Comparison of ENCODE assay signal across 8 cellular contexts in genomic region chr16:14309001-14309886, GRCh38.
DNase-seq lines count a peak whose midpoint lies in the region; ATAC-seq and TF ChIP-seq lines count a peak whose summit lies in the region.

No MANE protein-coding gene starts in this region.

- H3K9me3 Mint-ChIP-seq in activated CD4-positive, alpha-beta T cell treated with anti-CD3 and anti-CD28 coated beads for 36 hours (ENCODE audit: low read depth): no peaks in the 10 kb centered on the region
- no peaks in the 10 kb centered on the region for H3K9me3 Mint-ChIP-seq in stimulated activated naive CD8-positive, alpha-beta T cell treated with anti-CD3 and anti-CD28 coated beads, Interleukin-15, Interleukin-2, amounts not matched to agents 100 ng/mL and 50 ng/mL, for 24 hours
- H3K9me3 Mint-ChIP-seq in mesothelial cell of epicardium: no peaks in the 10 kb centered on the region

- peaks cover 3% of the 10 kb centered on the region for H3K27me3 Mint-ChIP-seq in activated CD4-positive, alpha-beta T cell treated with anti-CD3 and anti-CD28 coated beads for 36 hours
- peaks cover 6% of the 10 kb centered on the region for H3K27me3 Mint-ChIP-seq in stimulated activated naive CD8-positive, alpha-beta T cell treated with anti-CD3 and anti-CD28 coated beads, Interleukin-15, Interleukin-2, amounts not matched to agents 100 ng/mL and 50 ng/mL, for 24 hours
- H3K27me3 Mint-ChIP-seq in mesothelial cell of epicardium (ENCODE audit: low read depth): peaks cover 64% of the 10 kb centered on the region

- DNase-seq in activated CD4-positive, alpha-beta T cell treated with anti-CD3 and anti-CD28 coated beads for 36 hours: peak; percentile 64
- DNase-seq in activated CD4-positive, alpha-beta T cell treated with anti-CD3 and anti-CD28 coated beads for 1 hour: no peak
- no peak for DNase-seq in SK-N-MC (ENCODE audit: low read depth, low spot score)
- peak; percentile 23 to 31 for DNase-seq in fibroblast of lung (ENCODE audit: low read depth in 2 of 2)
- DNase-seq in mesothelial cell of epicardium (ENCODE audit: low spot score in 2 of 2, unreplicated experiment in 2 of 2): no peak

- peaks cover 90% of the 10 kb centered on the region for H3K79me2 ChIP-seq in fibroblast of lung (ENCODE audit: control insufficient read depth, insufficient read depth, low read length)

- CTCF ChIA-PET in activated CD4-positive, alpha-beta T cell treated with anti-CD3 and anti-CD28 coated beads for 36 hours (lab: Charles Lee): interaction anchor here (0.6 to 1.8 kb wide), 7 partner anchors 8 to 384 kb away, joined by 3 to 5 read pairs (median 3); no protein-coding TSS in a partner anchor

- H3K4me1 Mint-ChIP-seq in activated CD4-positive, alpha-beta T cell treated with anti-CD3 and anti-CD28 coated beads for 36 hours: peaks cover 37% of the 10 kb centered on the region
- H3K4me1 Mint-ChIP-seq in stimulated activated naive CD8-positive, alpha-beta T cell treated with anti-CD3 and anti-CD28 coated beads, Interleukin-15, Interleukin-2, amounts not matched to agents 100 ng/mL and 50 ng/mL, for 24 hours (ENCODE audit: low read depth): peaks cover 35% of the 10 kb centered on the region
- peaks cover 20% of the 10 kb centered on the region for H3K4me1 Mint-ChIP-seq in mesothelial cell of epicardium

- peak overlapping the region; percentile 50 for H3K4me3 Mint-ChIP-seq in activated CD4-positive, alpha-beta T cell treated with anti-CD3 and anti-CD28 coated beads for 36 hours
- H3K4me3 Mint-ChIP-seq in stimulated activated naive CD8-positive, alpha-beta T cell treated with anti-CD3 and anti-CD28 coated beads, Interleukin-15, Interleukin-2, amounts not matched to agents 100 ng/mL and 50 ng/mL, for 24 hours: peak overlapping the region; percentile 56
- no peak overlapping the region for H3K4me3 Mint-ChIP-seq in mesothelial cell of epicardium

- H3K36me3 ChIP-seq in SK-N-MC (ENCODE audit: insufficient read depth, low read length) (no peaks in the 10 kb centered on the region), fibroblast of lung (ENCODE audit: control insufficient read depth, insufficient read depth, low read length) (no peaks in the 10 kb centered on the region)

- peak overlapping the region; percentile 75 for H3K27ac Mint-ChIP-seq in activated CD4-positive, alpha-beta T cell treated with anti-CD3 and anti-CD28 coated beads for 36 hours
- peak overlapping the region; percentile 76 for H3K27ac Mint-ChIP-seq in stimulated activated naive CD8-positive, alpha-beta T cell treated with anti-CD3 and anti-CD28 coated beads, Interleukin-15, Interleukin-2, amounts not matched to agents 100 ng/mL and 50 ng/mL, for 24 hours
- H3K27ac Mint-ChIP-seq in mesothelial cell of epicardium: no peak overlapping the region

- no peaks in the 10 kb centered on the region for H3K9me3 ChIP-seq in SK-N-MC (ENCODE audit: low read depth, low read length)
- no peaks in the 10 kb centered on the region for H3K9me3 ChIP-seq in fibroblast of lung (ENCODE audit: control insufficient read depth, insufficient read depth, low read depth, low read length)

- peak overlapping the region; percentile 63 for H3K9ac ChIP-seq in SK-N-MC (ENCODE audit: insufficient read length)
- no peak overlapping the region for H3K9ac ChIP-seq in fibroblast of lung (ENCODE audit: insufficient read depth, low read length)

- H3K27me3 ChIP-seq in fibroblast of lung (ENCODE audit: control insufficient read depth, insufficient read depth, low read length): no peaks in the 10 kb centered on the region

- H3K4me1 ChIP-seq in fibroblast of lung (ENCODE audit: control insufficient read depth, extremely low read depth, insufficient read depth, low read length): peaks cover 26% of the 10 kb centered on the region

- H2AFZ ChIP-seq in fibroblast of lung (ENCODE audit: low read length): no peak overlapping the region

- peak; percentile 7 to 10 for TF ChIP-seq CTCF in fibroblast of lung (conservative IDR thresholded peaks at IDR 0.05 in 1 of 2, IDR thresholded peaks at IDR 0.05 in 1 of 2; ENCODE audit: low read depth in 1 of 2, low read length in 2 of 2)
- TF ChIP-seq CTCF in mesothelial cell of epicardium (IDR thresholded peaks at IDR 0.05; ENCODE audit: unreplicated experiment): no peak

- peak; percentile 78 for ATAC-seq in activated CD4-positive, alpha-beta T cell treated with anti-CD3 and anti-CD28 coated beads for 36 hours
- ATAC-seq in HG02763 (IDR thresholded peaks at IDR 0.05; ENCODE audit: unreplicated experiment) (no peak), GM18867 (IDR thresholded peaks at IDR 0.05; ENCODE audit: unreplicated experiment) (no peak)

- H3K4me2 ChIP-seq in fibroblast of lung (ENCODE audit: extremely low read depth, insufficient read depth, low read length): peak overlapping the region; percentile 68

- peak overlapping the region; percentile 78 for H3K4me3 ChIP-seq in SK-N-MC
- peak overlapping the region in 3 of 4 experiments; percentile 5 to 39 (median 12) for H3K4me3 ChIP-seq in fibroblast of lung (replicated peaks in 1 of 4; ENCODE audit: control extremely low read depth in 1 of 4, insufficient read depth in 1 of 4, low read depth in 3 of 4, low read length in 4 of 4)

- POLR2A ChIA-PET in activated CD4-positive, alpha-beta T cell treated with anti-CD3 and anti-CD28 coated beads for 36 hours (lab: Charles Lee): no interaction called here

- H4K20me1 ChIP-seq in fibroblast of lung (ENCODE audit: control insufficient read depth, extremely low read depth, insufficient read depth, low read length): no peaks in the 10 kb centered on the region

- intact Hi-C loops in activated CD4-positive, alpha-beta T cell treated with anti-CD3 and anti-CD28 coated beads for 36 hours (cut with DNase I, micrococcal nuclease): loop anchor here in 1 of 2 experiments (5.0 kb wide), 1 partner anchor 48 kb away; no protein-coding TSS in a partner anchor

- H3K27ac ChIP-seq in SK-N-MC: peak overlapping the region; percentile 92
- peak overlapping the region; percentile 70 for H3K27ac ChIP-seq in fibroblast of lung (ENCODE audit: insufficient read depth, low read length)

- H3K36me3 Mint-ChIP-seq in activated CD4-positive, alpha-beta T cell treated with anti-CD3 and anti-CD28 coated beads for 36 hours (ENCODE audit: low read depth): no peaks in the 10 kb centered on the region
- no peaks in the 10 kb centered on the region for H3K36me3 Mint-ChIP-seq in stimulated activated naive CD8-positive, alpha-beta T cell treated with anti-CD3 and anti-CD28 coated beads, Interleukin-15, Interleukin-2, amounts not matched to agents 100 ng/mL and 50 ng/mL, for 24 hours (ENCODE audit: low read depth)
- H3K36me3 Mint-ChIP-seq in mesothelial cell of epicardium: no peaks in the 10 kb centered on the region

Comparison
In these comparisons a context has a peak if more than half of its experiments do, and no peak if none do; other contexts are left out.
1. DNase-seq: peak in activated CD4-positive, alpha-beta T cell treated with anti-CD3 and anti-CD28 coated beads for 36 hours (single experiment) and fibroblast of lung (2 of 2); none in activated CD4-positive, alpha-beta T cell treated with anti-CD3 and anti-CD28 coated beads for 1 hour (single experiment), SK-N-MC (single experiment) and mesothelial cell of epicardium (0 of 2).